10 cellular contexts compared by ENCODE assay signal in genomic region chr12:124861898-124862676, GRCh38.
DNase-seq lines count a peak whose midpoint lies in the region; ATAC-seq and TF ChIP-seq lines count a peak whose summit lies in the region.
"Had no signal": no experiment of that assay in that cellular context is flagged by ENCODE, and none has a peak within 500 bp of the region (broad histone marks: within the 10 kb centered on the region; RNA-seq: fewer than 3 reads in every experiment).

No MANE protein-coding gene starts in this region.

- peak overlapping the region; percentile 85 to 99 (median 97) for H3K4me2 ChIP-seq in BLaER1 treated with 17β-estradiol and CSF1 and Interleukin-3, amounts not matched to agents 10 nM and 100 nM

- peaks cover 74 to 85% (median 78%) of the 10 kb centered on the region in 10 experiments for H3K4me1 ChIP-seq in BLaER1 treated with 17β-estradiol and CSF1 and Interleukin-3, amounts not matched to agents 10 nM and 100 nM
- no peaks in the 10 kb centered on the region; the same call in 1 of the 2 replicates for H3K4me1 ChIP-seq in iPS-20b (ENCODE audit: insufficient read depth, low read length)

- H3K9me3 ChIP-seq in BLaER1 treated with 17β-estradiol and CSF1 and Interleukin-3, amounts not matched to agents 10 nM and 100 nM (replicated peaks in 1 of 11) = no peaks in the 10 kb centered on the region
- no peaks in the 10 kb centered on the region for H3K9me3 ChIP-seq in iPS-20b (ENCODE audit: insufficient read depth, low read depth, low read length)
- H3K9me3 ChIP-seq: uterus had no signal

- ATAC-seq in GM21825 (IDR thresholded peaks at IDR 0.05; ENCODE audit: unreplicated experiment) (peak; percentile 22), HG03045 (IDR thresholded peaks at IDR 0.05; ENCODE audit: unreplicated experiment) (no peak)

- TF ChIP-seq CTCF in VCaP (conservative IDR thresholded peaks at IDR 0.05) = no peak

- DNase-seq in SIG-M5 treated with dmso at 0.1 percent for 504 hours (lab: John Stamatoyannopoulos, UW; ENCODE audit: unreplicated experiment) (no peak), NCI-H510A (lab: John Stamatoyannopoulos, UW) (no peak), NCI-H748 treated with DMSO at 0.1 percent for 48 hours (lab: John Stamatoyannopoulos, UW) (no peak)
- DNase-seq: DMS153 had no signal

- H4K20me1 ChIP-seq in BLaER1 treated with 17β-estradiol and CSF1 and Interleukin-3, amounts not matched to agents 10 nM and 100 nM = peaks cover 6 to 61% (median 50%) of the 10 kb centered on the region in 11 experiments; a peak in 20 of 22 replicates

- peaks cover 10 to 47% (median 43%) of the 10 kb centered on the region in 11 experiments for H3K36me3 ChIP-seq in BLaER1 treated with 17β-estradiol and CSF1 and Interleukin-3, amounts not matched to agents 10 nM and 100 nM
- H3K36me3 ChIP-seq in iPS-20b (ENCODE audit: insufficient read depth, low read depth, low read length) = peaks cover 8% of the 10 kb centered on the region; the same call in 1 of the 2 replicates
- H3K36me3 ChIP-seq: uterus had no signal

- H3K9ac ChIP-seq in BLaER1 treated with 17β-estradiol and CSF1 and Interleukin-3, amounts not matched to agents 10 nM and 100 nM = peak overlapping the region; percentile 83 to 95 (median 92)
- H3K9ac ChIP-seq in iPS-20b (ENCODE audit: low read depth, low read length) = no peak overlapping the region

- H3K27me3 ChIP-seq in BLaER1 treated with 17β-estradiol and CSF1 and Interleukin-3, amounts not matched to agents 10 nM and 100 nM = no peaks in the 10 kb centered on the region
- H3K27me3 ChIP-seq in iPS-20b (ENCODE audit: insufficient read depth, low read length) = peaks cover 9% of the 10 kb centered on the region
- H3K27me3 ChIP-seq: uterus had no signal

- peak overlapping the region; percentile 84 to 96 (median 91) for H3K4me3 ChIP-seq in BLaER1 treated with 17β-estradiol and CSF1 and Interleukin-3, amounts not matched to agents 10 nM and 100 nM
- H3K4me3 ChIP-seq in iPS-20b (ENCODE audit: low read length) = peak overlapping the region; percentile 60

- peak overlapping the region in 9 of 11 experiments; percentile 85 to 96 (median 93); a peak in 16 of 22 replicates for H3K27ac ChIP-seq in BLaER1 treated with 17β-estradiol and CSF1 and Interleukin-3, amounts not matched to agents 10 nM and 100 nM
- H3K27ac ChIP-seq in VCaP (peak overlapping the region; percentile 93), iPS-20b (ENCODE audit: low read length) (no peak overlapping the region)
